Comparison of ENCODE assay signal across 1 cellular context in the genomic region with DNA sequence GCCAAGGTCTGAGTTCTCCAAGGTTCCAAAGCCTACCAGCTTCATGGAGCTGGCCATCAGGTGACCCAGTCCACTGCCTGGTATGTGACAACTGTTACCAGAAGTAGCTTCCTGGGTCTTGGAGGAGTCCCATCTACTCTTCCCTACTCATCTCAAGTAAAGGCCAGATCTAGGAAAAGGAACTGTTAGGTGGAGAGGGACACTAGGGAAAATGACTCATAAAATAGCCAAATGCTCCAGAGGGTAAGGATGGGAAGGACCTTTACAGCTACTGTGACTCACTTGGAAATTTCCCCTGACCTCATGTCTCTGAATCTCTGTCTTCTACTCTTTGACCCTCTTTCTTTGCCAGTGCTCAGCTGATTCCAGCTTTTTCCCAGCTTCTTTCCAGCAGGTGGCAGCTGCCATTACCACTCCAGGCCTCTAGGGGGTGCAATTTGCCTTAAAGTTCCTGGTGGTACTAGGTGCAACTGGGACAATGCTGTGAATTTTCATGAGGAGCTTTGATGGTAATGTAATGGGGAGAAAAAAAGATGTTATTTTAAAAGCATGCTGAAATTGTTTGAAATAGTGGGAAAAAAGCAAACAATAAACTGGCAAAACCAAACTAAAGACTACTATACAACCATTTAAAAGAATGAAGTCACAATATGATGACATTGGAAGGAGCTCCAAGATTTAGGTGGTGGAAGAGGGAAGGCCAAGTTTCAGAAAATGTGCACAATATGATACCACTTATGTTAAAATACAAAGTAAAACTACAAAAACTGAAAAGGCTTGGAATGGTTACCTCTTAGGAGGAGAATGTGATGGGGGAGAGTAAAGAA.
TF ChIP-seq lines count a peak whose summit lies in the region.

No MANE protein-coding gene starts in this region.

TF ChIP-seq in GM12878, 131 proteins besides CTCF, POLR2A, EP300 and RAD21:
- no peak for TF ChIP-seq CREB1 (IDR thresholded peaks at IDR 0.05; ENCODE audit: low read depth)
- no peak for TF ChIP-seq GATAD2B (conservative IDR thresholded peaks at IDR 0.05; ENCODE audit: low read depth)
- TF ChIP-seq RUNX3 (IDR thresholded peaks at IDR 0.05; ENCODE audit: low read length) = no peak
- no peak for TF ChIP-seq MYB (IDR thresholded peaks at IDR 0.05; ENCODE audit: borderline replicate concordance, low read depth, low read length)
- no peak for TF ChIP-seq FOXK2 (IDR thresholded peaks at IDR 0.05)
- TF ChIP-seq ETV6 (conservative IDR thresholded peaks at IDR 0.05 in 1 of 2, IDR thresholded peaks at IDR 0.05 in 1 of 2; ENCODE audit: borderline replicate concordance in 1 of 2, low read depth in 1 of 2) = no peak
- TF ChIP-seq PAX8 (IDR thresholded peaks at IDR 0.05) = no peak
- TF ChIP-seq SRF (IDR thresholded peaks at IDR 0.05; ENCODE audit: low read depth in 2 of 2, low read length in 2 of 2) = no peak
- peak; percentile 56; the same call in 1 of the 2 replicates for TF ChIP-seq SMC3 (IDR thresholded peaks at IDR 0.05; ENCODE audit: borderline replicate concordance, low read length)
- TF ChIP-seq ESRRA (IDR thresholded peaks at IDR 0.05; ENCODE audit: low read length) = no peak
- TF ChIP-seq IKZF1 (conservative IDR thresholded peaks at IDR 0.05) = peak; percentile 25; the same call in 1 of the 2 replicates
